8 cellular contexts compared by ENCODE assay signal in the genomic region with DNA sequence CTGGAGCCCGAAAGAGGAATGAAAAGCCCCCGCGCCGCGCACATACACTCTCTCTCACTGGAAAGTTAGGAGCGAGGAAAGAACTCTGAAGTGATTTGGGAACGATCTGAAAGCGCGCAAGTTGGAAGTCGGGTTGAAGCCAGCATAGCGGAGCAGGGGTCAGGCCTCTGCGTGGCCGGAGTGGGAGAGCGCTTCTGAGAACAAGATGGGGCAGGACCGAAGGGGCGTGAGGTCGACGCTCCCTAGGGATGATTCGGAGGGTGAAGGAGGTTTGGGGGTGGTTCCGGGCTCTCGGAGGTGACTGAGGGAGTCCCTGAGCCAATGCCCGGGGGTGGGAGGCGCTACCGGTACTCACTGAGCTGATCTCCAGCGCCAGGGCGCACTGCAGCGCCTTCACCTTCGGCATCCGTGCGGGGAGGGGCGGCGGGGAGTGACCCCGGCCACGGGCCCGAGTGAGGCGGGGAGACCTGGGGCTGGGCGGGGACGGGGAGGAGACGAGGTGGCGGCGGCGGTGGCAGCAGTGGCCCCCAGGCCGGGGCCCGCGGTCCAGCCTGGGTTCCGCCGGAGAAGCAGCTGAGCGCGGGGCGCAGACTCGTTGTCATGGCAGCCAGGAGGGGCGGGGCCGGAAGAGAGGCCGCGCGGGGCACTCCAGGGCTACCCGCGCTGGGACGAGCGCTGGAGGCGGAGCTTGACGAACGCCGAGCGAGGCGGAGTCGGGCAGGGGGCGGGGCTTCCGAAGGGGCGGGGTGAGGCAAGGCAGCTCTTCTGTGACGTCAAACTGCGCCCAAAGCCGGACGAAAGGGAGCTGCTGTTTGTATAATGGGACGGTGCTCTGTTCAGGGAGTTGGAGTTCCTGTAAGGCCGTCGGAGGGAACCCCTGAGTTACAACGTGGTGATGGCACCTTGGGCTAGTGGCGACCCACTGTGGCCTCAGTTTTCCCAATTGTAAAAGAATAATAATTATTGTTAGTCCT. TPM values are rescaled to one million over a fixed set of nuclear protein-coding genes. Genes with fewer than 3 reads are reported as not detected.
DNase-seq lines count a peak whose midpoint lies in the region; ATAC-seq and TF ChIP-seq lines count a peak whose summit lies in the region.

A gene (minus strand): TSS at position 602 of the 974 bp plus-strand sequence. CDS start 196 bp downstream, at position 406.

- ATAC-seq in HG02623 (IDR thresholded peaks at IDR 0.05; ENCODE audit: unreplicated experiment) = peak; percentile 99
- peak; percentile 96 to 97 for ATAC-seq in right cardiac atrium

- peak; percentile 69 for TF ChIP-seq POLR2A in transverse colon (IDR thresholded peaks at IDR 0.05)

- peak within 1 kb of the TSS; percentile 57 for H3K27ac Mint-ChIP-seq in T-helper 1 cell treated with Interleukin-12 subunit alpha and Interleukin-12 subunit beta and Interleukin-4 antibody, amounts not matched to agents 30 μg/mL and 1 μg/mL, for 36 hours
- H3K27ac Mint-ChIP-seq in progenitor cell of endocrine pancreas = peak within 1 kb of the TSS; percentile 93

- H3K4me1 ChIP-seq in right cardiac atrium (ENCODE audit: control insufficient read depth, insufficient read depth, low read length) (no peaks in the 10 kb centered on the region), transverse colon (peaks cover 0 to 34% (median 21%) of the 10 kb centered on the region in 4 donors)

- no peak for TF ChIP-seq EP300 in transverse colon (IDR thresholded peaks at IDR 0.05; ENCODE audit: low read depth)

- POLR2A ChIA-PET in GM10248 (lab: Yijun Ruan, JAX) = no interaction called here

- peaks cover 20% of the 10 kb centered on the region for H3K4me1 Mint-ChIP-seq in T-helper 1 cell treated with Interleukin-12 subunit alpha and Interleukin-12 subunit beta and Interleukin-4 antibody, amounts not matched to agents 30 μg/mL and 1 μg/mL, for 36 hours (ENCODE audit: low read depth)
- H3K4me1 Mint-ChIP-seq in progenitor cell of endocrine pancreas (ENCODE audit: low read depth) = peaks cover 16% of the 10 kb centered on the region

- H3K27me3 Mint-ChIP-seq in T-helper 1 cell treated with Interleukin-12 subunit alpha and Interleukin-12 subunit beta and Interleukin-4 antibody, amounts not matched to agents 30 μg/mL and 1 μg/mL, for 36 hours (ENCODE audit: low read depth) = peaks cover 24% of the 10 kb centered on the region
- H3K27me3 Mint-ChIP-seq in progenitor cell of endocrine pancreas = no peaks in the 10 kb centered on the region

- no peaks in the 10 kb centered on the region for H3K9me3 ChIP-seq in right cardiac atrium (ENCODE audit: control insufficient read depth, low read length)
- no peaks in the 10 kb centered on the region for H3K9me3 ChIP-seq in transverse colon

- H3K27ac ChIP-seq in right cardiac atrium (ENCODE audit: low read length) = peak within 1 kb of the TSS; percentile 87
- H3K27ac ChIP-seq in transverse colon = peak within 1 kb of the TSS; percentile 87 to 95 (median 91)

- in situ Hi-C loops in transverse colon (cut with MboI; ENCODE audit: low pct_ligation_motif_present in 1 of 4, low pct_unique_long_range_greater_than_20kb in 1 of 4, low sequenced_read_pairs in 3 of 4) = no loop called here

- no peaks in the 10 kb centered on the region for H3K36me3 Mint-ChIP-seq in T-helper 1 cell treated with Interleukin-12 subunit alpha and Interleukin-12 subunit beta and Interleukin-4 antibody, amounts not matched to agents 30 μg/mL and 1 μg/mL, for 36 hours (ENCODE audit: low read depth)
- H3K36me3 Mint-ChIP-seq in progenitor cell of endocrine pancreas (ENCODE audit: insufficient read depth) = no peaks in the 10 kb centered on the region

- H3K4me3 Mint-ChIP-seq in T-helper 1 cell treated with Interleukin-12 subunit alpha and Interleukin-12 subunit beta and Interleukin-4 antibody, amounts not matched to agents 30 μg/mL and 1 μg/mL, for 36 hours = peak within 1 kb of the TSS; percentile 92
- H3K4me3 Mint-ChIP-seq in progenitor cell of endocrine pancreas (ENCODE audit: low read depth) = peak within 1 kb of the TSS; percentile 87

- under 1% methylated on average over 79 of the region's 79 CpGs for whole genome bisulfite sequencing in right cardiac atrium
- WGBS in transverse colon (ENCODE audit: low coverage in 1 of 2), 2 donors = 2 to 3% methylated on average over 11 to 77 of the region's 79 CpGs

- CTCF ChIA-PET in GM10248 (lab: Yijun Ruan, JAX) = interaction anchor here (0.9 kb wide), 1 partner anchor 9 kb away, joined by 3 read pairs; no protein-coding TSS in a partner anchor

- TF ChIP-seq CTCF in GM10248 (IDR thresholded peaks at IDR 0.05; ENCODE audit: control extremely low read depth, extremely low read depth, low read depth, missing control alignments) (no peak), progenitor cell of endocrine pancreas (IDR thresholded peaks at IDR 0.05; ENCODE audit: unreplicated experiment) (no peak), transverse colon (IDR thresholded peaks at IDR 0.05) (no peak)

- H3K36me3 ChIP-seq in transverse colon = no peaks in the 10 kb centered on the region

- H3K4me3 ChIP-seq in right cardiac atrium (ENCODE audit: low read length) (peak within 1 kb of the TSS; percentile 66), transverse colon (peak within 1 kb of the TSS; percentile 76 to 89 (median 78))

- intact Hi-C loops in right cardiac atrium (cut with DNase I) (no loop called here), transverse colon (cut with DNase I; ENCODE audit: low total_unique reads) (no loop called here)

- no peaks in the 10 kb centered on the region for H3K27me3 ChIP-seq in right cardiac atrium (ENCODE audit: control insufficient read depth, insufficient read depth)
- no peaks in the 10 kb centered on the region for H3K27me3 ChIP-seq in transverse colon

- peaks cover 6% of the 10 kb centered on the region for H3K9me3 Mint-ChIP-seq in T-helper 1 cell treated with Interleukin-12 subunit alpha and Interleukin-12 subunit beta and Interleukin-4 antibody, amounts not matched to agents 30 μg/mL and 1 μg/mL, for 36 hours
- H3K9me3 Mint-ChIP-seq in progenitor cell of endocrine pancreas (ENCODE audit: low read depth) = peaks cover 12% of the 10 kb centered on the region

- DNase-seq in GM10248 (ENCODE audit: extremely low spot score) (peak; percentile 94), NCI-H1105 (lab: John Stamatoyannopoulos, UW) (peak; percentile 97), anterior cingulate cortex (lab: John Stamatoyannopoulos, UW) (peak; percentile 27 to 99 (median 95)), right cardiac atrium (peak; percentile 97 to 99 (median 99)), progenitor cell of endocrine pancreas (ENCODE audit: low spot score, unreplicated experiment) (peak; percentile 99), transverse colon (peak; percentile 99)

RNA-seq across cellular contexts. Expression of the gene that starts here (rescaled TPM):
- total RNA-seq in right cardiac atrium (10 to 100 TPM; 13.6 to 20.7 (median 18.8) TPM), progenitor cell of endocrine pancreas (24.3 and 24.7 TPM in 2 replicates), transverse colon (10 to 100 TPM in 3 of 4 donors, 1 to 10 TPM in 1; 8.2 to 16.5 (median 14.6) TPM)
- polyA plus RNA-seq in right cardiac atrium = 2.4 TPM

Comparison
In these comparisons a context has a peak if more than half of its experiments do, and no peak if none do; other contexts are left out.
1. Peak in every context shown above with its lines: DNase-seq, ATAC-seq, H3K4me3 ChIP-seq and H3K27ac ChIP-seq.